Comparison of ENCODE assay signal across 15 cellular contexts in the genomic region with DNA sequence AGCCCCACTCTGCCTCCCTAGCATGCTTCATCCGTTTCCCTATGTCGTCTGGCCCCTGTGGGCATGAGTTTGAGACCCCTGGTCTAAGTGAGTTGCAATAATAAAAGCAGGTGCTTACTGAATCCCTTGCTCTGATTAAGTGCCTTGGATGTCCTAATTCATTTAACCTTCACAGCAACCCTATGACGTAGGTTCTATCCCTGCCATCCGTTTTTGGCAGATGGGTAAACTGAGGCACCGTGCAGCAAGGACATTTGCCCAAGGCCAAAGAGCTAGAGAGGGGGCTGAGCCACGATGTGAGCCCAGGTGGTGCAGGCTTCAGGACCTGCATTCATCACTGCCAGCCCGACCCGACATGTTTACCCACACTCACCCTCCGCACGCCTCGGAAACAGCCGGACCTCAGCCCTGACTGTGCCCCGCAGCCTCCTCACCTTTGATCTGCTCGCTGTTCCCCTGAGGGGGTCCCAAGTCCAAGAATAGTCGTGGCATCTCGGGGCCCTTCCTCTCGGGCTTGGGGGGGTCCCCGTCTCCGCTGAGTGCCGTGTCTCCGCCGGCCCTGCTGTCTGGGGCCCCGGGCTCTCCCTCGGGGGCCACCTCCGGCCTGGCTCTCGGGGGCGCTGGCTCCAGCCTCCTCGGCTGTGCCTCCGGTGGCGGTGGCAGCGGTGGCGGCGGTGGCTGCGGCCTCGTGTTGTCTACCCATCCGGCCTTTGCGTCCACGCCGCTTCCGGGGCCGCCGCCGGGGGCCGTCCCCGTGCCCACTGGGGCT. TPM values are rescaled to one million over a fixed set of nuclear protein-coding genes. Genes with fewer than 3 reads are reported as not detected.
DNase-seq lines count a peak whose midpoint lies in the region; ATAC-seq, FAIRE-seq and TF ChIP-seq lines count a peak whose summit lies in the region.
"Had no signal": no experiment of that assay in that cellular context is flagged by ENCODE, and none has a peak within 500 bp of the region (broad histone marks: within the 10 kb centered on the region; RNA-seq: fewer than 3 reads in every experiment).

No MANE protein-coding gene starts in this region.

- H3K27me3 ChIP-seq in right cardiac atrium (ENCODE audit: control insufficient read depth, insufficient read depth): no peaks in the 10 kb centered on the region
- H3K27me3 ChIP-seq in OCI-LY3 (ENCODE audit: low read depth, low read length): peaks cover 4% of the 10 kb centered on the region; the same call in 1 of the 2 replicates
- peaks cover 2 to 7% of the 10 kb centered on the region in 2 experiments for H3K27me3 ChIP-seq in endothelial cell of umbilical vein (ENCODE audit: control insufficient read depth in 2 of 2, insufficient read depth in 2 of 2, low read length in 2 of 2)

- BruUV-seq in endothelial cell of umbilical vein (replicated peaks; lab: Mats Ljungman, UMichigan): no TSS peak

- peak overlapping the region; percentile 80 for H3K9ac ChIP-seq in OCI-LY3 (ENCODE audit: low read length)
- H3K9ac ChIP-seq in endothelial cell of umbilical vein (replicated peaks; ENCODE audit: extremely low read depth, insufficient read depth, low read length): no peak overlapping the region

- no peak for TF ChIP-seq POLR2A in endothelial cell of umbilical vein (IDR thresholded peaks at IDR 0.05; ENCODE audit: low read depth, low read length)

- H3K4me3 ChIP-seq in right cardiac atrium (ENCODE audit: low read length) (no peak overlapping the region), OCI-LY3 (ENCODE audit: low read length) (peak overlapping the region; percentile 81), endothelial cell of umbilical vein (replicated peaks in 1 of 3; ENCODE audit: insufficient read depth in 1 of 3, low read depth in 1 of 3, low read length in 3 of 3) (no peak overlapping the region)

- H3K27ac ChIP-seq in right cardiac atrium (ENCODE audit: low read length) (no peak overlapping the region), OCI-LY3 (ENCODE audit: low read length) (peak overlapping the region; percentile 16; the same call in 1 of the 2 replicates), endothelial cell of umbilical vein (ENCODE audit: insufficient read depth, low read depth, low read length) (no peak overlapping the region)
- H3K27ac ChIP-seq: C4-2B had no signal

- no peaks in the 10 kb centered on the region for H4K20me1 ChIP-seq in OCI-LY3 (ENCODE audit: insufficient read depth, low read length)
- H4K20me1 ChIP-seq in endothelial cell of umbilical vein (replicated peaks; ENCODE audit: control insufficient read depth, extremely low read depth, insufficient read depth, low read length): no peaks in the 10 kb centered on the region

- WGBS in right cardiac atrium: 72% methylated on average over 45 of the region's 45 CpGs

- H3K4me1 ChIP-seq in right cardiac atrium (ENCODE audit: control insufficient read depth, insufficient read depth, low read length): no peaks in the 10 kb centered on the region
- peaks cover 29% of the 10 kb centered on the region for H3K4me1 ChIP-seq in OCI-LY3 (ENCODE audit: low read length)
- peaks cover 11% of the 10 kb centered on the region for H3K4me1 ChIP-seq in endothelial cell of umbilical vein (ENCODE audit: control insufficient read depth, extremely low read depth, insufficient read depth, low read length)

- no peak for TF ChIP-seq CTCF in OCI-LY3 (IDR thresholded peaks at IDR 0.05; ENCODE audit: low read depth, low read length)
- TF ChIP-seq CTCF in endothelial cell of umbilical vein (IDR thresholded peaks at IDR 0.05; ENCODE audit: extremely low read depth in 1 of 2, insufficient read depth in 1 of 2, low read depth in 1 of 2, low read length in 2 of 2): no peak

- H3K4me2 ChIP-seq in OCI-LY3 (ENCODE audit: low read length) (peak overlapping the region; percentile 86), endothelial cell of umbilical vein (ENCODE audit: insufficient read depth, low read length) (no peak overlapping the region)

- ATAC-seq in right cardiac atrium (no peak), GM19351 (IDR thresholded peaks at IDR 0.05; ENCODE audit: unreplicated experiment) (no peak), GM18909 (IDR thresholded peaks at IDR 0.05; ENCODE audit: poor library complexity, unreplicated experiment) (no peak)

- intact Hi-C loops in right cardiac atrium (cut with DNase I) (no loop called here), cardiac septum (cut with DNase I) (no loop called here), endothelial cell of umbilical vein (cut with micrococcal nuclease) (no loop called here)

- H3K36me3 ChIP-seq in OCI-LY3 (replicated peaks; ENCODE audit: low read depth, low read length) (no peaks in the 10 kb centered on the region), endothelial cell of umbilical vein (ENCODE audit: control insufficient read depth in 2 of 2, extremely low read depth in 1 of 2, insufficient read depth in 2 of 2, low read length in 2 of 2) (no peaks in the 10 kb centered on the region)

- CTCF ChIA-PET in endothelial cell of umbilical vein (lab: Charles Lee): interaction anchor here (1.5 to 3.2 kb wide), 5 partner anchors 9 to 106 kb away, joined by 3 to 14 read pairs (median 11); a partner anchor contains a TSS

- H3K9me3 ChIP-seq in right cardiac atrium (ENCODE audit: control insufficient read depth, low read length) (no peaks in the 10 kb centered on the region), OCI-LY3 (ENCODE audit: insufficient read depth, low read length) (no peaks in the 10 kb centered on the region), endothelial cell of umbilical vein (replicated peaks; ENCODE audit: control insufficient read depth, insufficient read depth, low read length) (no peaks in the 10 kb centered on the region)

- FAIRE-seq in endothelial cell of umbilical vein (lab: Jason Lieb, UNC): no peak
- FAIRE-seq: H1 had no signal

- H3K9me1 ChIP-seq in endothelial cell of umbilical vein (replicated peaks; ENCODE audit: control insufficient read depth, extremely low read depth, insufficient read depth, low read length): no peaks in the 10 kb centered on the region

- peak in 2 of 3 donors; percentile 61 to 71 for DNase-seq in right cardiac atrium
- DNase-seq in cardiac septum (ENCODE audit: low spot score): no peak
- no peak for DNase-seq in endothelial cell of umbilical vein (ENCODE audit: low read depth, low spot score)
- no peak for DNase-seq in activated gamma-delta T cell treated with Interleukin-2 at 50 U/mL for 16 hours
- DNase-seq: COR-L47, DMS153, Karpas-422, NCI-H2029, NCI-H2171 treated with DMSO at 0.1 percent for 48 hours, SW 1271 had no signal

- POLR2A ChIA-PET in endothelial cell of umbilical vein (lab: Charles Lee): no interaction called here

- dilution Hi-C loops in endothelial cell of umbilical vein (cut with MboI; ENCODE audit: extremely low pct_ligation_motif_present, low sequenced_read_pairs): no loop called here

- H3K79me2 ChIP-seq in OCI-LY3 (ENCODE audit: low read length) (no peaks in the 10 kb centered on the region), endothelial cell of umbilical vein (ENCODE audit: control insufficient read depth, insufficient read depth, low read length) (no peaks in the 10 kb centered on the region)

- peak overlapping the region; percentile 37 for H2AFZ ChIP-seq in OCI-LY3 (ENCODE audit: low read depth, low read length)
- no peak overlapping the region for H2AFZ ChIP-seq in endothelial cell of umbilical vein (ENCODE audit: low read depth, low read length)

RNA-seq across cellular contexts. Expression of a gene that starts 14.5 kb away (rescaled TPM):
- total RNA-seq in right cardiac atrium (1 to 10 TPM; 3.1 to 7.2 (median 5.5) TPM), cardiac septum (3.0 TPM), endothelial cell of umbilical vein (0.11 TPM in 1 of 2 replicates, not detected in the other)
- polyA plus RNA-seq in right cardiac atrium (2.9 TPM), endothelial cell of umbilical vein (0.05 and 0.14 TPM in 2 replicates)
- polyA plus RNA-seq in endothelial cell of umbilical vein (2011; cell fraction: cytosol; rRNA removed): 0.01 TPM in 1 of 2 replicates, not detected in the other
- 0.04 TPM in 1 of 2 replicates, not detected in the other for polyA plus RNA-seq in endothelial cell of umbilical vein (2011; cell fraction: nucleus; rRNA removed)
- 0.16 and 0.35 TPM in 2 replicates for polyA plus RNA-seq in endothelial cell of umbilical vein (2012)
- polyA minus RNA-seq in endothelial cell of umbilical vein: not detected in 2 replicates
- polyA minus RNA-seq in endothelial cell of umbilical vein (2011; cell fraction: cytosol; rRNA and poly(A)+ RNA removed): 0.51 TPM
- polyA minus RNA-seq in endothelial cell of umbilical vein (2011; cell fraction: nucleus; rRNA and poly(A)+ RNA removed): 0.24 TPM in 1 of 2 replicates, not detected in the other

RNA-seq across cellular contexts. Expression of a gene that starts 28.0 kb away (rescaled TPM):
- total RNA-seq in right cardiac atrium (10 to 100 TPM; 26.0 to 35.0 (median 29.2) TPM), cardiac septum (46.4 TPM), endothelial cell of umbilical vein (119 and 125 TPM in 2 replicates)
- polyA plus RNA-seq in right cardiac atrium (27.4 TPM), endothelial cell of umbilical vein (98.4 and 98.6 TPM in 2 replicates)
- 91.8 and 108 TPM in 2 replicates for polyA plus RNA-seq in endothelial cell of umbilical vein (2011; cell fraction: cytosol; rRNA removed)
- 309 and 317 TPM in 2 replicates for polyA plus RNA-seq in endothelial cell of umbilical vein (2011; cell fraction: nucleus; rRNA removed)
- 61.0 and 67.4 TPM in 2 replicates for polyA plus RNA-seq in endothelial cell of umbilical vein (2012)
- 85.6 and 95.7 TPM in 2 replicates for polyA minus RNA-seq in endothelial cell of umbilical vein
- polyA minus RNA-seq in endothelial cell of umbilical vein (2011; cell fraction: cytosol; rRNA and poly(A)+ RNA removed): 14.1 TPM
- 109 and 123 TPM in 2 replicates for polyA minus RNA-seq in endothelial cell of umbilical vein (2011; cell fraction: nucleus; rRNA and poly(A)+ RNA removed)

RNA-seq across cellular contexts. Expression of a gene that starts 41.8 kb away (rescaled TPM):
- under 1 TPM; 0.20 to 0.75 (median 0.23) TPM for total RNA-seq in right cardiac atrium
- 0.16 TPM for polyA plus RNA-seq in right cardiac atrium
- total RNA-seq in cardiac septum: 0.32 TPM
- 0.92 and 1.4 TPM in 2 replicates for total RNA-seq in endothelial cell of umbilical vein
- polyA plus RNA-seq in endothelial cell of umbilical vein: 0.26 and 0.32 TPM in 2 replicates
- polyA plus RNA-seq in endothelial cell of umbilical vein (2011; cell fraction: cytosol; rRNA removed): 0.20 and 0.22 TPM in 2 replicates
- 1.5 and 1.7 TPM in 2 replicates for polyA plus RNA-seq in endothelial cell of umbilical vein (2011; cell fraction: nucleus; rRNA removed)
- polyA plus RNA-seq in endothelial cell of umbilical vein (2012): 0.27 and 0.33 TPM in 2 replicates
- 0.62 and 0.80 TPM in 2 replicates for polyA minus RNA-seq in endothelial cell of umbilical vein
- polyA minus RNA-seq in endothelial cell of umbilical vein (2011; cell fraction: cytosol; rRNA and poly(A)+ RNA removed): 1.7 TPM
- 1.3 and 1.7 TPM in 2 replicates for polyA minus RNA-seq in endothelial cell of umbilical vein (2011; cell fraction: nucleus; rRNA and poly(A)+ RNA removed)

RNA-seq across cellular contexts. Expression of a gene that starts 51.4 kb away (rescaled TPM):
- total RNA-seq in right cardiac atrium (10 to 100 TPM; 16.0 to 20.4 (median 17.3) TPM), cardiac septum (17.5 TPM), endothelial cell of umbilical vein (52.7 and 52.8 TPM in 2 replicates)
- polyA plus RNA-seq in right cardiac atrium (7.2 TPM), endothelial cell of umbilical vein (26.3 and 26.8 TPM in 2 replicates)
- polyA plus RNA-seq in endothelial cell of umbilical vein (2011; cell fraction: cytosol; rRNA removed): 24.3 and 29.0 TPM in 2 replicates
- 18.1 and 25.8 TPM in 2 replicates for polyA plus RNA-seq in endothelial cell of umbilical vein (2011; cell fraction: nucleus; rRNA removed)
- 30.6 and 31.3 TPM in 2 replicates for polyA plus RNA-seq in endothelial cell of umbilical vein (2012)
- polyA minus RNA-seq in endothelial cell of umbilical vein: 12.5 and 21.5 TPM in 2 replicates
- 36.8 TPM for polyA minus RNA-seq in endothelial cell of umbilical vein (2011; cell fraction: cytosol; rRNA and poly(A)+ RNA removed)
- polyA minus RNA-seq in endothelial cell of umbilical vein (2011; cell fraction: nucleus; rRNA and poly(A)+ RNA removed): 9.3 and 11.5 TPM in 2 replicates

RNA-seq across cellular contexts. Expression of a gene that starts 54.8 kb away (rescaled TPM):
- total RNA-seq in right cardiac atrium: under 1 TPM in 2 of 4 donors, not detected in 2; 0.25 to 0.76 TPM
- 0.14 TPM for polyA plus RNA-seq in right cardiac atrium
- total RNA-seq in cardiac septum: 0.19 TPM
- not detected in 2 replicates for total RNA-seq in endothelial cell of umbilical vein
- polyA plus RNA-seq in endothelial cell of umbilical vein: not detected in 2 replicates
- polyA plus RNA-seq in endothelial cell of umbilical vein (2011; cell fraction: cytosol; rRNA removed): not detected in 2 replicates
- not detected in 2 replicates for polyA plus RNA-seq in endothelial cell of umbilical vein (2011; cell fraction: nucleus; rRNA removed)
- 0.19 and 0.20 TPM in 2 replicates for polyA plus RNA-seq in endothelial cell of umbilical vein (2012)
- polyA minus RNA-seq in endothelial cell of umbilical vein: not detected in 2 replicates
- not detected for polyA minus RNA-seq in endothelial cell of umbilical vein (2011; cell fraction: cytosol; rRNA and poly(A)+ RNA removed)
- polyA minus RNA-seq in endothelial cell of umbilical vein (2011; cell fraction: nucleus; rRNA and poly(A)+ RNA removed): not detected in 2 replicates

Comparison
In these comparisons a context has a peak if more than half of its experiments do, and no peak if none do; other contexts are left out.
1. DNase-seq: peak in right cardiac atrium (2 of 3); none in cardiac septum (single experiment), endothelial cell of umbilical vein (single experiment) and activated gamma-delta T cell treated with Interleukin-2 at 50 U/mL for 16 hours (single experiment).